ENCODE assay signal across 8 cellular contexts in genomic region chr21:40929833-40930232, GRCh38.
"Had no signal": no experiment of that assay in that cellular context is flagged by ENCODE, and none has a peak within 500 bp of the region (broad histone marks: within the 10 kb centered on the region; RNA-seq: fewer than 3 reads in every experiment).

No MANE protein-coding gene starts in this region.

- H3K4me3 ChIP-seq: GM12878 had no signal

- ATAC-seq: GM12878 had no signal

- DNase-seq: GDM1, GF-D8 had no signal

- FAIRE-seq: G401.6, GM12878, GM12891, GM12892, GM18507, GM19239 had no signal
